ENCODE assay signal across 11 cellular contexts in genomic region chr18:24656571-24656971, GRCh38.
DNase-seq lines count a peak whose midpoint lies in the region; ATAC-seq and TF ChIP-seq lines count a peak whose summit lies in the region.
"Had no signal": no experiment of that assay in that cellular context is flagged by ENCODE, and none has a peak within 500 bp of the region (broad histone marks: within the 10 kb centered on the region; RNA-seq: fewer than 3 reads in every experiment).

No MANE protein-coding gene starts in this region.

- H3K36me3 ChIP-seq in GM23338 (ENCODE audit: insufficient read depth) = no peaks in the 10 kb centered on the region
- H3K36me3 ChIP-seq: adrenal gland, HAP-1 had no signal

- H3K27me3 Mint-ChIP-seq in GM23338 (ENCODE audit: insufficient read depth, low read depth, poor library complexity) = no peaks in the 10 kb centered on the region
- H3K27me3 Mint-ChIP-seq in nephron progenitor cell (ENCODE audit: low read depth, poor library complexity) = peaks cover 7% of the 10 kb centered on the region
- no peaks in the 10 kb centered on the region for H3K27me3 Mint-ChIP-seq in activated T-cell treated with anti-CD3 and anti-CD28 coated beads, Interleukin-2, amount 50 U/mL, for 24 hours

- H3K4me1 ChIP-seq in GM23338 (ENCODE audit: insufficient read depth) = no peaks in the 10 kb centered on the region
- H3K4me1 ChIP-seq: adrenal gland, HAP-1 had no signal

- peaks cover 9% of the 10 kb centered on the region; the same call in 2 of the 3 replicates for H3K4me1 Mint-ChIP-seq in GM23338
- peaks cover 60% of the 10 kb centered on the region for H3K4me1 Mint-ChIP-seq in nephron progenitor cell
- peaks cover 16% of the 10 kb centered on the region for H3K4me1 Mint-ChIP-seq in activated T-cell treated with anti-CD3 and anti-CD28 coated beads, Interleukin-2, amount 50 U/mL, for 24 hours (ENCODE audit: low read depth)

- H3K36me3 Mint-ChIP-seq in GM23338 (ENCODE audit: low read depth) = no peaks in the 10 kb centered on the region
- peaks cover 11% of the 10 kb centered on the region for H3K36me3 Mint-ChIP-seq in nephron progenitor cell (ENCODE audit: low read depth)
- no peaks in the 10 kb centered on the region for H3K36me3 Mint-ChIP-seq in activated T-cell treated with anti-CD3 and anti-CD28 coated beads, Interleukin-2, amount 50 U/mL, for 24 hours (ENCODE audit: low read depth)

- DNase-seq in GM23338 (ENCODE audit: low spot score) (no peak), NCI-H2227 (lab: John Stamatoyannopoulos, UW; ENCODE audit: unreplicated experiment) (peak; percentile 55), astrocyte of the spinal cord (ENCODE audit: low read depth, low spot score) (peak; percentile 6), nephron progenitor cell (no peak), Right ventricle myocardium superior (no peak)
- no peak for DNase-seq in stimulated activated naive CD4-positive, alpha-beta T cell treated with Interleukin-2 at 50 U/mL for 16 hours (lab: John Stamatoyannopoulos, UW)
- DNase-seq in activated T-cell treated with anti-CD3 and anti-CD28 coated beads, Interleukin-2, amount 50 U/mL, for 24 hours = no peak
- DNase-seq: activated CD4-positive, alpha-beta T cell treated with anti-CD3 and anti-CD28 coated beads, Interleukin-2, amount 50 U/mL, for 48 hours; adrenal gland had no signal

- H3K27ac ChIP-seq in GM23338 (ENCODE audit: low read depth) = no peak overlapping the region
- H3K27ac ChIP-seq: adrenal gland had no signal

- TF ChIP-seq CTCF in GM23338 (conservative IDR thresholded peaks at IDR 0.05; ENCODE audit: low read depth in 2 of 2) = no peak
- no peak for TF ChIP-seq CTCF in astrocyte of the spinal cord (IDR thresholded peaks at IDR 0.05; ENCODE audit: low read depth, low read length)
- no peak for TF ChIP-seq CTCF in nephron progenitor cell (IDR thresholded peaks at IDR 0.05)

- H3K4me3 Mint-ChIP-seq in GM23338 = no peak overlapping the region
- H3K4me3 Mint-ChIP-seq in nephron progenitor cell = peak overlapping the region; percentile 62
- H3K4me3 Mint-ChIP-seq in activated T-cell treated with anti-CD3 and anti-CD28 coated beads, Interleukin-2, amount 50 U/mL, for 24 hours = no peak overlapping the region

- no peak overlapping the region for H3K4me2 ChIP-seq in GM23338

- H3K9me3 Mint-ChIP-seq in GM23338 (no peaks in the 10 kb centered on the region), nephron progenitor cell (peaks cover 18% of the 10 kb centered on the region)
- H3K9me3 Mint-ChIP-seq in activated T-cell treated with anti-CD3 and anti-CD28 coated beads, Interleukin-2, amount 50 U/mL, for 24 hours = no peaks in the 10 kb centered on the region

- H3K27me3 ChIP-seq in GM23338 (ENCODE audit: insufficient read depth) = no peaks in the 10 kb centered on the region
- H3K27me3 ChIP-seq: adrenal gland had no signal

- in situ Hi-C loops in astrocyte of the spinal cord (cut with HindIII; ENCODE audit: low sequenced_read_pairs) = no loop called here

- no peaks in the 10 kb centered on the region for H3K79me2 ChIP-seq in GM23338 (replicated peaks; ENCODE audit: insufficient read depth)

- no peaks in the 10 kb centered on the region for H4K20me1 ChIP-seq in GM23338 (replicated peaks; ENCODE audit: insufficient read depth)

- H2AFZ ChIP-seq in GM23338 = 0 out of 2 replicates have a peak overlapping the region, but pooled peaks have one; percentile 28

- no peaks in the 10 kb centered on the region for H3F3A ChIP-seq in GM23338 (replicated peaks; ENCODE audit: low read depth)

- H3K9me2 ChIP-seq in GM23338 (ENCODE audit: insufficient read depth) = peaks cover 8% of the 10 kb centered on the region; the same call in 1 of the 2 replicates

- H3K4me3 ChIP-seq in GM23338 (no peak overlapping the region), astrocyte of the spinal cord (ENCODE audit: low read depth, low read length) (no peak overlapping the region)
- H3K4me3 ChIP-seq: adrenal gland, HAP-1 had no signal

- no peak for ATAC-seq in GM23338
- no peak for ATAC-seq in Right ventricle myocardium superior (ENCODE audit: poor library complexity)
- no peak for ATAC-seq in HG03565 (IDR thresholded peaks at IDR 0.05; ENCODE audit: unreplicated experiment)

- intact Hi-C loops in Right ventricle myocardium superior (cut with DNase I) = no loop called here

- H3K27ac Mint-ChIP-seq in GM23338 (no peak overlapping the region), nephron progenitor cell (peak overlapping the region; percentile 90)
- no peak overlapping the region for H3K27ac Mint-ChIP-seq in activated T-cell treated with anti-CD3 and anti-CD28 coated beads, Interleukin-2, amount 50 U/mL, for 24 hours

TF ChIP-seq in GM23338, 12 proteins besides CTCF, POLR2A, EP300 and RAD21 (continues in another document):
- no peak for TF ChIP-seq ZNF331 (CRISPR knock-in tag; IDR thresholded peaks at IDR 0.05; ENCODE audit: low read depth)
- TF ChIP-seq CREB1 (CRISPR knock-in tag; IDR thresholded peaks at IDR 0.05; ENCODE audit: low read depth) = no peak
- TF ChIP-seq, protein P1, sequence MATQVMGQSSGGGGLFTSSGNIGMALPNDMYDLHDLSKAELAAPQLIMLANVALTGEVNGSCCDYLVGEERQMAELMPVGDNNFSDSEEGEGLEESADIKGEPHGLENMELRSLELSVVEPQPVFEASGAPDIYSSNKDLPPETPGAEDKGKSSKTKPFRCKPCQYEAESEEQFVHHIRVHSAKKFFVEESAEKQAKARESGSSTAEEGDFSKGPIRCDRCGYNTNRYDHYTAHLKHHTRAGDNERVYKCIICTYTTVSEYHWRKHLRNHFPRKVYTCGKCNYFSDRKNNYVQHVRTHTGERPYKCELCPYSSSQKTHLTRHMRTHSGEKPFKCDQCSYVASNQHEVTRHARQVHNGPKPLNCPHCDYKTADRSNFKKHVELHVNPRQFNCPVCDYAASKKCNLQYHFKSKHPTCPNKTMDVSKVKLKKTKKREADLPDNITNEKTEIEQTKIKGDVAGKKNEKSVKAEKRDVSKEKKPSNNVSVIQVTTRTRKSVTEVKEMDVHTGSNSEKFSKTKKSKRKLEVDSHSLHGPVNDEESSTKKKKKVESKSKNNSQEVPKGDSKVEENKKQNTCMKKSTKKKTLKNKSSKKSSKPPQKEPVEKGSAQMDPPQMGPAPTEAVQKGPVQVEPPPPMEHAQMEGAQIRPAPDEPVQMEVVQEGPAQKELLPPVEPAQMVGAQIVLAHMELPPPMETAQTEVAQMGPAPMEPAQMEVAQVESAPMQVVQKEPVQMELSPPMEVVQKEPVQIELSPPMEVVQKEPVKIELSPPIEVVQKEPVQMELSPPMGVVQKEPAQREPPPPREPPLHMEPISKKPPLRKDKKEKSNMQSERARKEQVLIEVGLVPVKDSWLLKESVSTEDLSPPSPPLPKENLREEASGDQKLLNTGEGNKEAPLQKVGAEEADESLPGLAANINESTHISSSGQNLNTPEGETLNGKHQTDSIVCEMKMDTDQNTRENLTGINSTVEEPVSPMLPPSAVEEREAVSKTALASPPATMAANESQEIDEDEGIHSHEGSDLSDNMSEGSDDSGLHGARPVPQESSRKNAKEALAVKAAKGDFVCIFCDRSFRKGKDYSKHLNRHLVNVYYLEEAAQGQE (IDR thresholded peaks at IDR 0.05; ENCODE audit: unreplicated experiment) = no peak
- TF ChIP-seq STAT1 (IDR thresholded peaks at IDR 0.05; ENCODE audit: unreplicated experiment) = no peak
- no peak for TF ChIP-seq ZNF114 (CRISPR knock-in tag; IDR thresholded peaks at IDR 0.05)
- TF ChIP-seq EZH2phosphoT487 (IDR thresholded peaks at IDR 0.05; ENCODE audit: unreplicated experiment) = no peak
- no peak for TF ChIP-seq EZH2 (IDR thresholded peaks at IDR 0.05; ENCODE audit: low read depth, unreplicated experiment)
- TF ChIP-seq POLR2AphosphoS5 (IDR thresholded peaks at IDR 0.05; ENCODE audit: low read depth) = no peak

Comparison
In these comparisons a context has a peak if more than half of its experiments do, and no peak if none do; other contexts are left out.
1. DNase-seq: peak in NCI-H2227 (single experiment) and astrocyte of the spinal cord (single experiment); none in GM23338 (single experiment), nephron progenitor cell (single experiment), stimulated activated naive CD4-positive, alpha-beta T cell treated with Interleukin-2 at 50 U/mL for 16 hours (single experiment), activated T-cell treated with anti-CD3 and anti-CD28 coated beads, Interleukin-2, amount 50 U/mL, for 24 hours (single experiment) and Right ventricle myocardium superior (single experiment).